In the genomic region with DNA sequence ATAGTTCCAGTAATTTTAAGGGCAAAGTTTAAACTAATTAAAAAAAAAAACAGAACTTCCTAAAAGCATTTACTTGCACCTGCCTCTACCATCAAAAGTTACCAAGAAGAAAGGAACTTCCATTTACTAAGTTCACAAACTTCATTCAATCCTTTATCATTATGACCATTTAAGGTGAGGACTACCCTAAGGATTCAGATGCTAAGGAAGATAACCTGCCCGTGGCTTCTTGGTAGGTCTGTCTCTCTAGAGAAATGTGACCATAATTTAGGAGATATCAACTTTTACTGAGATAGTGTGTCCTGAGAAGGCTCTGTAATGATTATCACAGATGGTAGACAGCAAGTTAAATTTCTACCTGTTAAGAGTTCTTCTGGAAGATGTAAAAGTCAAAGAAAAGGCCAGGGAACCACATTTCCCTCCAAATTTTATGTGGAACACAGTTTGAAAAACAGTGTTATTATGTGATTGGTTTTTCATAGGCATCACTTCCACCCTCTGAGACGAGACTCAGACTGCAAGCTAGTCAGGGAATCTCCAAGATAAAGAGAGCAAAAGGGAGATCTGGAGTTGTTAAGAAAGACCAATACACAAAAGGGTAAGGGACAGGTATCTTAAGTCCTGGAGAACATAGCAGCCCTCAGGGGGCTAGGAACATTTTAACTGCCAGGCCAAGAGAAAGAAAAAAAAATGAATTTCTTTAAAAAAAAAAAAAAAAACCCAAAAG, we compare ENCODE assay signal across 10 cellular contexts. TPM values are rescaled to one million over a fixed set of nuclear protein-coding genes. Genes with fewer than 3 reads are reported as not detected.
A peak's percentile ranks its signal among the peaks of the same experiment; 100 is the strongest.
DNase-seq lines count a peak whose midpoint lies in the region; ATAC-seq, FAIRE-seq and TF ChIP-seq lines count a peak whose summit lies in the region.
"Had no signal": no experiment of that assay in that cellular context is flagged by ENCODE, and none has a peak within 500 bp of the region (broad histone marks: within the 10 kb centered on the region; RNA-seq: fewer than 3 reads in every experiment).

No MANE protein-coding gene starts in this region.

- peaks cover 91% of the 10 kb centered on the region for H3K4me1 Mint-ChIP-seq in activated T-cell treated with anti-CD3 and anti-CD28 coated beads, Interleukin-2, amount 50 U/mL, for 72 hours (ENCODE audit: low read depth)
- peaks cover 80% of the 10 kb centered on the region for H3K4me1 Mint-ChIP-seq in activated T-cell treated with anti-CD3 and anti-CD28 coated beads, Interleukin-2, amount 50 U/mL, for 4 hours (ENCODE audit: low read depth)
- peaks cover 68% of the 10 kb centered on the region for H3K4me1 Mint-ChIP-seq in WTC11

- no peak for TF ChIP-seq CTCF in WTC11 (IDR thresholded peaks at IDR 0.05)
- no peak for TF ChIP-seq CTCF in spleen (IDR thresholded peaks at IDR 0.05 in 8 of 11, conservative IDR thresholded peaks at IDR 0.05 in 3 of 11)
- TF ChIP-seq CTCF in kidney (IDR thresholded peaks at IDR 0.05; ENCODE audit: borderline replicate concordance, extremely low read depth, insufficient read depth), result no peak
- TF ChIP-seq CTCF in brain microvascular endothelial cell (IDR thresholded peaks at IDR 0.05; ENCODE audit: low read depth, low read length, missing control alignments), result no peak

- peak overlapping the region; percentile 99 for H3K27ac Mint-ChIP-seq in activated T-cell treated with anti-CD3 and anti-CD28 coated beads, Interleukin-2, amount 50 U/mL, for 72 hours
- H3K27ac Mint-ChIP-seq in WTC11, result peak overlapping the region; percentile 97
- H3K27ac Mint-ChIP-seq: activated CD8-positive, alpha-beta memory T cell treated with anti-CD3 and anti-CD28 coated beads, Interleukin-2, amount 10 ng/mL, durations not matched to agents 7 days and 5 days had no signal

- DNase-seq in activated T-cell treated with anti-CD3 and anti-CD28 coated beads, Interleukin-2, amount 50 U/mL, for 72 hours, result no peak
- DNase-seq in activated T-cell treated with anti-CD3 and anti-CD28 coated beads, Interleukin-2, amount 50 U/mL, for 4 hours, result no peak
- DNase-seq in WTC11 (ENCODE audit: low spot score), result no peak
- peak; percentile 25 for DNase-seq in iPS-NIHi7 (ENCODE audit: extremely low spot score)
- no peak for DNase-seq in spleen
- DNase-seq in occipital lobe (lab: John Stamatoyannopoulos, UW), result no peak
- no peak for DNase-seq in kidney
- DNase-seq in brain microvascular endothelial cell, result no peak
- DNase-seq: activated CD8-positive, alpha-beta memory T cell treated with anti-CD3 and anti-CD28 coated beads, Interleukin-2, amount 10 ng/mL, durations not matched to agents 7 days and 5 days had no signal

- H3K4me3 Mint-ChIP-seq in activated T-cell treated with anti-CD3 and anti-CD28 coated beads, Interleukin-2, amount 50 U/mL, for 72 hours, result peak overlapping the region; percentile 68 to 86
- no peak overlapping the region for H3K4me3 Mint-ChIP-seq in activated T-cell treated with anti-CD3 and anti-CD28 coated beads, Interleukin-2, amount 50 U/mL, for 4 hours
- H3K4me3 Mint-ChIP-seq in WTC11, result peak overlapping the region; percentile 4
- H3K4me3 Mint-ChIP-seq: activated CD8-positive, alpha-beta memory T cell treated with anti-CD3 and anti-CD28 coated beads, Interleukin-2, amount 10 ng/mL, durations not matched to agents 7 days and 5 days had no signal

- POLR2A ChIA-PET in WTC11 (lab: Charles Lee), result no interaction called here

- H3K27me3 Mint-ChIP-seq in activated T-cell treated with anti-CD3 and anti-CD28 coated beads, Interleukin-2, amount 50 U/mL, for 72 hours (ENCODE audit: low read depth), result no peaks in the 10 kb centered on the region
- H3K27me3 Mint-ChIP-seq in activated T-cell treated with anti-CD3 and anti-CD28 coated beads, Interleukin-2, amount 50 U/mL, for 4 hours (ENCODE audit: low read depth), result no peaks in the 10 kb centered on the region
- H3K27me3 Mint-ChIP-seq in WTC11 (ENCODE audit: low read depth), result no peaks in the 10 kb centered on the region
- H3K27me3 Mint-ChIP-seq: activated CD8-positive, alpha-beta memory T cell treated with anti-CD3 and anti-CD28 coated beads, Interleukin-2, amount 10 ng/mL, durations not matched to agents 7 days and 5 days had no signal

- no peaks in the 10 kb centered on the region for H3K9me3 Mint-ChIP-seq in activated T-cell treated with anti-CD3 and anti-CD28 coated beads, Interleukin-2, amount 50 U/mL, for 72 hours
- no peaks in the 10 kb centered on the region for H3K9me3 Mint-ChIP-seq in activated T-cell treated with anti-CD3 and anti-CD28 coated beads, Interleukin-2, amount 50 U/mL, for 4 hours
- no peaks in the 10 kb centered on the region for H3K9me3 Mint-ChIP-seq in WTC11

- intact Hi-C loops in spleen (cut with DNase I; ENCODE audit: low total_unique reads) (no loop called here), kidney (cut with DNase I) (no loop called here)

- H3K4me3 ChIP-seq in spleen (no peak overlapping the region), kidney (ENCODE audit: low read length in 2 of 2) (no peak overlapping the region), brain microvascular endothelial cell (ENCODE audit: low read depth, low read length) (no peak overlapping the region)

- in situ Hi-C loops in brain microvascular endothelial cell (cut with HindIII; ENCODE audit: low pct_ligation_motif_present, low sequenced_read_pairs), result no loop called here

- H3K9me3 ChIP-seq in spleen (no peaks in the 10 kb centered on the region), kidney (ENCODE audit: control insufficient read depth in 1 of 2, low read length in 2 of 2) (no peaks in the 10 kb centered on the region)

- H3K27me3 ChIP-seq in spleen (replicated peaks in 1 of 7) (no peaks in the 10 kb centered on the region), brain microvascular endothelial cell (replicated peaks) (no peaks in the 10 kb centered on the region)

- H3K27ac ChIP-seq in spleen, result peak overlapping the region in 5 of 8 donors; percentile 10 to 70 (median 62)
- H3K27ac ChIP-seq in kidney (ENCODE audit: low read depth in 2 of 2, low read length in 2 of 2), result no peak overlapping the region
- no peak overlapping the region for H3K27ac ChIP-seq in brain microvascular endothelial cell

- CTCF ChIA-PET in WTC11 (lab: Charles Lee), result interaction anchor here (0.9 kb wide), 1 partner anchor 43 kb away, joined by 3 read pairs; no protein-coding TSS in a partner anchor

- TF ChIP-seq POLR2A in spleen (IDR thresholded peaks at IDR 0.05), result no peak

- H3K9ac ChIP-seq in kidney (ENCODE audit: low read length in 2 of 2), result no peak overlapping the region

- 43 to 57% (median 48%) methylated on average over 2 of the region's 2 CpGs for WGBS in spleen, 5 donors

- FAIRE-seq in kidney (lab: Jason Lieb, UNC), result no peak

- H3K36me3 Mint-ChIP-seq in activated T-cell treated with anti-CD3 and anti-CD28 coated beads, Interleukin-2, amount 50 U/mL, for 72 hours (ENCODE audit: insufficient read depth in 2 of 2), result peaks cover 0 to 2% of the 10 kb centered on the region in 2 donors
- peaks cover 7% of the 10 kb centered on the region for H3K36me3 Mint-ChIP-seq in activated T-cell treated with anti-CD3 and anti-CD28 coated beads, Interleukin-2, amount 50 U/mL, for 4 hours (ENCODE audit: insufficient read depth)
- H3K36me3 Mint-ChIP-seq in WTC11, result peaks cover 7% of the 10 kb centered on the region; the same call in 1 of the 2 replicates

- peaks cover 38 to 100% (median 69%) of the 10 kb centered on the region in 6 donors for H3K4me1 ChIP-seq in spleen
- H3K4me1 ChIP-seq in kidney (ENCODE audit: control insufficient read depth in 1 of 2, insufficient read depth in 1 of 2, low read depth in 1 of 2, low read length in 2 of 2), result peaks cover 19 to 21% of the 10 kb centered on the region in 2 donors

- ATAC-seq in activated T-cell treated with anti-CD3 and anti-CD28 coated beads, Interleukin-2, amount 50 U/mL, for 72 hours (replicated peaks in 1 of 2), result no peak
- no peak for ATAC-seq in activated T-cell treated with anti-CD3 and anti-CD28 coated beads, Interleukin-2, amount 50 U/mL, for 4 hours
- peak; percentile 75 for ATAC-seq in WTC11

- H3K36me3 ChIP-seq in spleen (no peaks in the 10 kb centered on the region), kidney (ENCODE audit: control insufficient read depth in 1 of 2, insufficient read depth in 2 of 2, low read length in 2 of 2) (no peaks in the 10 kb centered on the region), brain microvascular endothelial cell (replicated peaks) (no peaks in the 10 kb centered on the region)

TF ChIP-seq in WTC11, 78 proteins besides CTCF, POLR2A, EP300 and RAD21 (continues in another document):
- TF ChIP-seq OVOL2 (CRISPR knock-in tag; IDR thresholded peaks at IDR 0.05; ENCODE audit: borderline replicate concordance), result no peak
- no peak for TF ChIP-seq SMAD3 (CRISPR knock-in tag; IDR thresholded peaks at IDR 0.05; ENCODE audit: borderline replicate concordance)
- TF ChIP-seq CREM (CRISPR knock-in tag; IDR thresholded peaks at IDR 0.05), result no peak

RNA-seq across cellular contexts. Expression of a gene that starts 44.9 kb away (rescaled TPM):
- 100 to 1,000 TPM; 128 to 149 TPM for total RNA-seq in activated T-cell treated with anti-CD3 and anti-CD28 coated beads, Interleukin-2, amount 50 U/mL, for 72 hours
- 100 to 1,000 TPM; 186 to 199 (median 190) TPM for total RNA-seq in activated T-cell treated with anti-CD3 and anti-CD28 coated beads, Interleukin-2, amount 50 U/mL, for 4 hours
- 160 to 177 TPM (median 169 TPM) in 3 replicates for total RNA-seq in WTC11 (2021)
- total RNA-seq in spleen, result 100 to 1,000 TPM; 107 to 171 (median 122) TPM
- polyA plus RNA-seq in spleen, result 10 to 100 TPM; 18.5 to 39.2 (median 30.9) TPM
- total RNA-seq in occipital lobe, result 246 TPM
- 115 TPM for total RNA-seq in kidney
- polyA plus RNA-seq in kidney (ENCODE audit: insufficient read depth, low read depth, low replicate concordance), result 30.8 TPM

RNA-seq across cellular contexts. Expression of a gene that starts 57.4 kb away (rescaled TPM):
- 10 to 100 TPM; 37.0 to 40.1 TPM for total RNA-seq in activated T-cell treated with anti-CD3 and anti-CD28 coated beads, Interleukin-2, amount 50 U/mL, for 72 hours
- total RNA-seq in activated T-cell treated with anti-CD3 and anti-CD28 coated beads, Interleukin-2, amount 50 U/mL, for 4 hours, result 10 to 100 TPM; 47.1 to 54.7 (median 48.8) TPM
- 49.5 to 69.4 TPM (median 65.4 TPM) in 3 replicates for total RNA-seq in WTC11 (2021)
- total RNA-seq in spleen, result 100 to 1,000 TPM in 1 of 7 donors, 10 to 100 TPM in 6; 26.1 to 101 (median 30.6) TPM
- polyA plus RNA-seq in spleen, result 10 to 100 TPM; 40.9 to 55.2 (median 47.4) TPM
- total RNA-seq in occipital lobe, result 25.3 TPM
- total RNA-seq in kidney, result 34.6 TPM
- polyA plus RNA-seq in kidney (ENCODE audit: insufficient read depth, low read depth, low replicate concordance), result 90.3 TPM

RNA-seq across cellular contexts. Expression of a gene that starts 59.1 kb away (rescaled TPM):
- total RNA-seq in activated T-cell treated with anti-CD3 and anti-CD28 coated beads, Interleukin-2, amount 50 U/mL, for 72 hours, result 1 to 10 TPM in 1 of 2 donors, under 1 TPM in 1; 0.77 to 1.3 TPM
- under 1 TPM; 0.46 to 0.53 (median 0.52) TPM for total RNA-seq in activated T-cell treated with anti-CD3 and anti-CD28 coated beads, Interleukin-2, amount 50 U/mL, for 4 hours
- total RNA-seq in WTC11 (2021) (0.32 to 0.66 TPM (median 0.34 TPM) in 3 replicates), spleen (1 to 10 TPM in 3 of 7 donors, under 1 TPM in 2, not detected in 2; 0.42 to 1.6 (median 1.2) TPM), occipital lobe (not detected), kidney (0.41 TPM)
- polyA plus RNA-seq in spleen (1 to 10 TPM in 1 of 3 donors, under 1 TPM in 2; 0.53 to 1.5 (median 0.74) TPM), kidney (ENCODE audit: insufficient read depth, low read depth, low replicate concordance) (0.28 TPM)
- polyA plus RNA-seq: AG04450 had no signal

Comparison
In these comparisons a context has a peak if more than half of its experiments do, and no peak if none do; other contexts are left out.
1. H3K27ac ChIP-seq: peak in spleen (5 of 8); none in kidney (0 of 2) and brain microvascular endothelial cell (single experiment).